ENCODE assay signal across 1 cellular context in genomic region chr19:13020002-13020414, GRCh38.
TF ChIP-seq lines count a peak whose summit lies in the region.

No MANE protein-coding gene starts in this region.

TF ChIP-seq in endothelial cell of umbilical vein, 7 proteins besides CTCF, POLR2A, EP300 and RAD21:
- no peak for TF ChIP-seq FOS (IDR thresholded peaks at IDR 0.05; ENCODE audit: borderline replicate concordance, insufficient read depth, low read length)
- TF ChIP-seq MAX (IDR thresholded peaks at IDR 0.05; ENCODE audit: insufficient read depth, insufficient read length), result no peak
- TF ChIP-seq JUN (IDR thresholded peaks at IDR 0.05; ENCODE audit: borderline replicate concordance, insufficient read depth, insufficient read length, low read depth), result no peak
- no peak for TF ChIP-seq MYC (IDR thresholded peaks at IDR 0.05; ENCODE audit: low read depth, low read length)
- TF ChIP-seq GATA2 (IDR thresholded peaks at IDR 0.05; ENCODE audit: insufficient read depth, insufficient read length, low read depth, low read length), result no peak
- no peak for TF ChIP-seq EZH2 (IDR thresholded peaks at IDR 0.05; ENCODE audit: borderline replicate concordance, low read depth, low read length, severe bottlenecking)
- TF ChIP-seq POLR2AphosphoS5 (IDR thresholded peaks at IDR 0.05; ENCODE audit: insufficient read depth, low read depth, low read length), result no peak
